ENCODE assay signal across 13 cellular contexts in genomic region chr12:50241178-50241577, GRCh38. TPM values are rescaled to one million over a fixed set of nuclear protein-coding genes. Genes with fewer than 3 reads are reported as not detected.
DNase-seq lines count a peak whose midpoint lies in the region; ATAC-seq and TF ChIP-seq lines count a peak whose summit lies in the region.
"Had no signal": no experiment of that assay in that cellular context is flagged by ENCODE, and none has a peak within 500 bp of the region (broad histone marks: within the 10 kb centered on the region; RNA-seq: fewer than 3 reads in every experiment).

No MANE protein-coding gene starts in this region.

- H3K4me3 Mint-ChIP-seq in neural progenitor cell, result no peak overlapping the region
- H3K4me3 Mint-ChIP-seq: activated B cell treated with CpG ODN at 0.5 μM for 24 hours; endodermal cell; stimulated activated naive CD8-positive, alpha-beta T cell treated with anti-CD3 and anti-CD28 coated beads, Interleukin-15, Interleukin-2, amounts not matched to agents 100 ng/mL and 50 ng/mL, for 24 hours had no signal

- no peak for DNase-seq in right atrium auricular region (ENCODE audit: low spot score)
- no peak for DNase-seq in cardiac septum (ENCODE audit: low spot score)
- DNase-seq in astrocyte of the spinal cord (ENCODE audit: low read depth, low spot score), result peak; percentile 32
- DNase-seq in aorta, result no peak
- DNase-seq in neural progenitor cell (ENCODE audit: low spot score), result no peak
- DNase-seq: activated B cell treated with CpG ODN at 0.5 μM for 24 hours, C1 segment of cervical spinal cord, endodermal cell, kidney glomerular epithelial cell had no signal

- H3K27ac ChIP-seq in right atrium auricular region (peak overlapping the region; percentile 19 to 86), aorta (ENCODE audit: low read depth in 1 of 2, low read length in 2 of 2) (peak overlapping the region; percentile 57 to 87), neural progenitor cell (no peak overlapping the region)

- peak overlapping the region; percentile 30 for H3K9ac ChIP-seq in mucosa of stomach (ENCODE audit: low read length)
- no peak overlapping the region for H3K9ac ChIP-seq in neural progenitor cell

- intact Hi-C loops in cardiac septum (cut with DNase I) (no loop called here), aorta (cut with DNase I) (no loop called here)

- in situ Hi-C loops in astrocyte of the spinal cord (cut with HindIII; ENCODE audit: low sequenced_read_pairs), result no loop called here

- H3K4me2 ChIP-seq in neural progenitor cell, result no peak overlapping the region

- H3K4me3 ChIP-seq in right atrium auricular region (no peak overlapping the region), astrocyte of the spinal cord (ENCODE audit: low read depth, low read length) (no peak overlapping the region), mucosa of stomach (ENCODE audit: low read length) (no peak overlapping the region), aorta (ENCODE audit: low read length in 2 of 2) (no peak overlapping the region), neural progenitor cell (no peak overlapping the region)

- 91 to 92% methylated on average over 1 of the region's 1 CpG for WGBS in aorta, 2 donors

- H4K20me1 ChIP-seq in neural progenitor cell (ENCODE audit: low read depth), result no peaks in the 10 kb centered on the region

- TF ChIP-seq CTCF in right atrium auricular region (IDR thresholded peaks at IDR 0.05) (no peak), astrocyte of the spinal cord (IDR thresholded peaks at IDR 0.05; ENCODE audit: low read depth, low read length) (no peak), neural progenitor cell (IDR thresholded peaks at IDR 0.05) (no peak)

- H3K4me1 Mint-ChIP-seq in neural progenitor cell, result no peaks in the 10 kb centered on the region
- H3K4me1 Mint-ChIP-seq: activated B cell treated with CpG ODN at 0.5 μM for 24 hours had no signal

- H3K9me3 ChIP-seq in right atrium auricular region, result no peaks in the 10 kb centered on the region
- H3K9me3 ChIP-seq in mucosa of stomach (ENCODE audit: control insufficient read depth, low read length), result no peaks in the 10 kb centered on the region
- no peaks in the 10 kb centered on the region for H3K9me3 ChIP-seq in aorta (ENCODE audit: control insufficient read depth, low read length)
- no peaks in the 10 kb centered on the region for H3K9me3 ChIP-seq in neural progenitor cell (ENCODE audit: low read depth)

- peaks cover 3% of the 10 kb centered on the region for H3K27me3 Mint-ChIP-seq in neural progenitor cell (ENCODE audit: insufficient read depth, low read depth)
- H3K27me3 Mint-ChIP-seq: activated B cell treated with CpG ODN at 0.5 μM for 24 hours; stimulated activated naive CD8-positive, alpha-beta T cell treated with anti-CD3 and anti-CD28 coated beads, Interleukin-15, Interleukin-2, amounts not matched to agents 100 ng/mL and 50 ng/mL, for 24 hours had no signal

- no peaks in the 10 kb centered on the region for H3K27me3 ChIP-seq in right atrium auricular region
- no peaks in the 10 kb centered on the region for H3K27me3 ChIP-seq in mucosa of stomach (ENCODE audit: control insufficient read depth, insufficient read depth, low read length)
- no peaks in the 10 kb centered on the region for H3K27me3 ChIP-seq in aorta (ENCODE audit: control insufficient read depth in 1 of 2, insufficient read depth in 2 of 2, low read length in 1 of 2)
- H3K27me3 ChIP-seq in neural progenitor cell, result no peaks in the 10 kb centered on the region

- H3K4me1 ChIP-seq in right atrium auricular region (peaks cover 0 to 13% of the 10 kb centered on the region in 2 donors), mucosa of stomach (ENCODE audit: control insufficient read depth, insufficient read depth, low read length) (peaks cover 50% of the 10 kb centered on the region), aorta (ENCODE audit: control insufficient read depth in 1 of 2, insufficient read depth in 2 of 2, low read length in 2 of 2) (peaks cover under 1 to 3% of the 10 kb centered on the region in 2 donors), neural progenitor cell (no peaks in the 10 kb centered on the region)

- no peaks in the 10 kb centered on the region for H3K36me3 Mint-ChIP-seq in neural progenitor cell

- no peaks in the 10 kb centered on the region for H3K9me3 Mint-ChIP-seq in neural progenitor cell
- H3K9me3 Mint-ChIP-seq: activated B cell treated with CpG ODN at 0.5 μM for 24 hours; endodermal cell; stimulated activated naive CD8-positive, alpha-beta T cell treated with anti-CD3 and anti-CD28 coated beads, Interleukin-15, Interleukin-2, amounts not matched to agents 100 ng/mL and 50 ng/mL, for 24 hours had no signal

- ATAC-seq in aorta (ENCODE audit: low FRiP score), result no peak
- ATAC-seq in HG02678 (IDR thresholded peaks at IDR 0.05; ENCODE audit: unreplicated experiment), result no peak
- ATAC-seq in HG03025 (IDR thresholded peaks at IDR 0.05; ENCODE audit: low FRiP score, unreplicated experiment), result no peak

- H3K79me2 ChIP-seq in neural progenitor cell (ENCODE audit: low read depth), result no peaks in the 10 kb centered on the region

- H2AFZ ChIP-seq in neural progenitor cell (replicated peaks), result no peak overlapping the region

- no peaks in the 10 kb centered on the region for H3F3A ChIP-seq in neural progenitor cell (ENCODE audit: low read depth)

- H3K36me3 ChIP-seq in right atrium auricular region (no peaks in the 10 kb centered on the region), mucosa of stomach (ENCODE audit: control insufficient read depth, insufficient read depth, low read length) (peaks cover 9% of the 10 kb centered on the region), aorta (ENCODE audit: control insufficient read depth in 1 of 2, insufficient read depth in 2 of 2, low read length in 1 of 2) (no peaks in the 10 kb centered on the region), neural progenitor cell (no peaks in the 10 kb centered on the region)

- no peak overlapping the region for H3K27ac Mint-ChIP-seq in neural progenitor cell
- H3K27ac Mint-ChIP-seq: activated B cell treated with CpG ODN at 0.5 μM for 24 hours; endodermal cell; stimulated activated naive CD8-positive, alpha-beta T cell treated with anti-CD3 and anti-CD28 coated beads, Interleukin-15, Interleukin-2, amounts not matched to agents 100 ng/mL and 50 ng/mL, for 24 hours had no signal

RNA-seq across cellular contexts. Expression of gene LIMA1, which starts 42.1 kb away (rescaled TPM):
- total RNA-seq in right atrium auricular region (10 to 100 TPM; 20.7 to 28.3 TPM), cardiac septum (24.3 TPM), aorta (100 to 1,000 TPM; 131 to 177 TPM), neural progenitor cell (ENCODE audit: low replicate concordance) (19.1 and 25.0 TPM in 2 replicates)
- 100 to 1,000 TPM in 1 of 2 donors, 10 to 100 TPM in 1; 35.9 to 148 TPM for polyA plus RNA-seq in aorta
